Comparison of ENCODE assay signal across 7 cellular contexts in genomic region chr20:36468149-36469000, GRCh38.
A peak's percentile ranks its signal among the peaks of the same experiment; 100 is the strongest.
DNase-seq lines count a peak whose midpoint lies in the region; ATAC-seq, FAIRE-seq and TF ChIP-seq lines count a peak whose summit lies in the region.

No MANE protein-coding gene starts in this region.

- peak overlapping the region; percentile 98 to 99 for H3K27ac ChIP-seq in right atrium auricular region

- no peaks in the 10 kb centered on the region for H3K9me3 Mint-ChIP-seq in stimulated activated effector memory CD8-positive, alpha-beta T cell treated with anti-CD3 and anti-CD28 coated beads, Interleukin-12 subunit alpha, Interleukin-12 subunit beta, amount 100 ng/mL, for 72 hours

- TF ChIP-seq CTCF in right atrium auricular region (IDR thresholded peaks at IDR 0.05) = no peak

- no peak overlapping the region for H3K4me3 ChIP-seq in right atrium auricular region

- no peaks in the 10 kb centered on the region for H3K9me3 ChIP-seq in right atrium auricular region

- no peaks in the 10 kb centered on the region for H3K36me3 ChIP-seq in right atrium auricular region

- peaks cover 0 to 97% of the 10 kb centered on the region in 2 donors for H3K4me1 ChIP-seq in right atrium auricular region

- no peak for ATAC-seq in stimulated activated effector memory CD8-positive, alpha-beta T cell treated with anti-CD3 and anti-CD28 coated beads, Interleukin-12 subunit alpha, Interleukin-12 subunit beta, amount 100 ng/mL, for 72 hours
- ATAC-seq in GM21723 (IDR thresholded peaks at IDR 0.05; ENCODE audit: unreplicated experiment) (no peak), GM19397 (IDR thresholded peaks at IDR 0.05; ENCODE audit: unreplicated experiment) (no peak)

- no peaks in the 10 kb centered on the region for H3K36me3 Mint-ChIP-seq in stimulated activated effector memory CD8-positive, alpha-beta T cell treated with anti-CD3 and anti-CD28 coated beads, Interleukin-12 subunit alpha, Interleukin-12 subunit beta, amount 100 ng/mL, for 72 hours

- H3K4me1 Mint-ChIP-seq in stimulated activated effector memory CD8-positive, alpha-beta T cell treated with anti-CD3 and anti-CD28 coated beads, Interleukin-12 subunit alpha, Interleukin-12 subunit beta, amount 100 ng/mL, for 72 hours = peaks cover 63% of the 10 kb centered on the region

- H3K27me3 ChIP-seq in right atrium auricular region = no peaks in the 10 kb centered on the region

- DNase-seq in HuH-7 (ENCODE audit: low spot score) = peak; percentile 66
- peak; percentile 75 for DNase-seq in SHP77 treated with DMSO at 0.1 percent for 48 hours (lab: John Stamatoyannopoulos, UW)
- DNase-seq in right atrium auricular region (ENCODE audit: low spot score) = no peak
- no peak for DNase-seq in stimulated activated effector memory CD8-positive, alpha-beta T cell treated with anti-CD3 and anti-CD28 coated beads, Interleukin-12 subunit alpha, Interleukin-12 subunit beta, amount 100 ng/mL, for 72 hours (ENCODE audit: low spot score in 2 of 2)
- DNase-seq in urothelium cell line (ENCODE audit: low spot score) = no peak

- no peak for FAIRE-seq in urothelium cell line (lab: Jason Lieb, UNC)

- H3K4me3 Mint-ChIP-seq in stimulated activated effector memory CD8-positive, alpha-beta T cell treated with anti-CD3 and anti-CD28 coated beads, Interleukin-12 subunit alpha, Interleukin-12 subunit beta, amount 100 ng/mL, for 72 hours = no peak overlapping the region

- H3K27ac Mint-ChIP-seq in stimulated activated effector memory CD8-positive, alpha-beta T cell treated with anti-CD3 and anti-CD28 coated beads, Interleukin-12 subunit alpha, Interleukin-12 subunit beta, amount 100 ng/mL, for 72 hours = peak overlapping the region; percentile 29

Comparison
In these comparisons a context has a peak if more than half of its experiments do, and no peak if none do; other contexts are left out.
1. DNase-seq: peak in HuH-7 (single experiment) and SHP77 treated with DMSO at 0.1 percent for 48 hours (single experiment); none in right atrium auricular region (single experiment), stimulated activated effector memory CD8-positive, alpha-beta T cell treated with anti-CD3 and anti-CD28 coated beads, Interleukin-12 subunit alpha, Interleukin-12 subunit beta, amount 100 ng/mL, for 72 hours (0 of 2) and urothelium cell line (single experiment).